Comparison of ENCODE assay signal across 14 cellular contexts in the genomic region with DNA sequence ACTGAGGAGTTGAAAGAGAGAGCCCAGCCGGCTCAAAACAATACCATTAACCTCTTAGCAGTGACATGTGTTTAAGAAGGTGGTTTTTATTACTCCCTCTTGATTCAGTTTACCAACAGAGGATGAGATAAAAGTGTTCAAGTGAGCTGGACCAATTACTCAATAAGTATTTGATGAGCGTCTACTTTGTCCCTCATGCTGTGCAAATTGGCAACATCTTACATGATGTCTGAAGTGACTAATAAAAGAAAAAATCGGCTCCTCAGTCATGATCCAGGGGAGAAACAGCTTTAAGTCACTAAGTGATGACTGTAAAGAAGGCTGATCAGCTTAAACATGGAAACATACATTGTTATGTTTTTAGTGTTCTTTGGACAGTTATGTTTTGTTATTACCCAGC. TPM values are rescaled to one million over a fixed set of nuclear protein-coding genes. Genes with fewer than 3 reads are reported as not detected.
"Had no signal": no experiment of that assay in that cellular context is flagged by ENCODE, and none has a peak within 500 bp of the region (broad histone marks: within the 10 kb centered on the region; RNA-seq: fewer than 3 reads in every experiment).

No MANE protein-coding gene starts in this region.

- H2AFZ ChIP-seq: neural progenitor cell had no signal

- H3K9me3 ChIP-seq: ovary had no signal

- DNase-seq: activated CD4-positive, alpha-beta T cell treated with anti-CD3 and anti-CD28 coated beads, Interleukin-2, amount 50 U/mL, for 4 hours; activated CD4-positive, CD25-positive, alpha-beta regulatory T cell treated with anti-CD3 and anti-CD28 coated beads, Interleukin-2, amount 50 U/mL, for 72 hours; activated effector memory CD4-positive, alpha-beta T cell treated with Interleukin-2 at 50 U/mL for 16 hours; activated T-cell treated with anti-CD3 and anti-CD28 coated beads, Interleukin-2, amount 50 U/mL, for 24 hours; dermis blood vessel endothelial cell; glutamatergic neuron; ovary; stimulated activated CD4-positive, alpha-beta T cell treated with anti-CD3 and anti-CD28 coated beads, Interleukin-4, amount 100 ng/mL, for 1 hour had no signal

- H3K36me3 ChIP-seq: neural progenitor cell, ovary had no signal

- H3K4me3 ChIP-seq: neural progenitor cell, ovary had no signal

- H3K4me1 ChIP-seq: neural progenitor cell had no signal

- H3K27ac ChIP-seq: neural progenitor cell, ovary had no signal

- H3K4me1 Mint-ChIP-seq: activated naive CD4-positive, alpha-beta T cell treated with anti-CD3 and anti-CD28 coated beads, Interleukin-2, amount 50 U/mL, for 24 hours; central memory CD8-positive, alpha-beta T cell; neural progenitor cell had no signal

- H3K9me3 Mint-ChIP-seq: activated naive CD4-positive, alpha-beta T cell treated with anti-CD3 and anti-CD28 coated beads, Interleukin-2, amount 50 U/mL, for 24 hours; activated T-cell treated with anti-CD3 and anti-CD28 coated beads, Interleukin-2, amount 50 U/mL, for 24 hours; brain; central memory CD8-positive, alpha-beta T cell; neural progenitor cell had no signal

- H3K27me3 ChIP-seq: ovary had no signal

- H3K27ac Mint-ChIP-seq: activated naive CD4-positive, alpha-beta T cell treated with anti-CD3 and anti-CD28 coated beads, Interleukin-2, amount 50 U/mL, for 24 hours; activated T-cell treated with anti-CD3 and anti-CD28 coated beads, Interleukin-2, amount 50 U/mL, for 24 hours; brain; neural progenitor cell had no signal

- H3K4me2 ChIP-seq: neural progenitor cell had no signal

- H3K36me3 Mint-ChIP-seq: brain, neural progenitor cell had no signal

- H3K4me3 Mint-ChIP-seq: activated naive CD4-positive, alpha-beta T cell treated with anti-CD3 and anti-CD28 coated beads, Interleukin-2, amount 50 U/mL, for 24 hours; activated T-cell treated with anti-CD3 and anti-CD28 coated beads, Interleukin-2, amount 50 U/mL, for 24 hours; brain; central memory CD8-positive, alpha-beta T cell; neural progenitor cell had no signal

- H3K9ac ChIP-seq: neural progenitor cell had no signal

RNA-seq across cellular contexts. Expression of gene WNT16, which starts 7.8 kb away (rescaled TPM):
- total RNA-seq: dermis blood vessel endothelial cell, epithelial cell of proximal tubule had no signal
- polyA plus RNA-seq: urinary bladder had no signal
